Comparison of ENCODE assay signal across 29 cellular contexts in genomic region chrX:68292471-68292870, GRCh38.
DNase-seq lines count a peak whose midpoint lies in the region; ATAC-seq and TF ChIP-seq lines count a peak whose summit lies in the region.
"Had no signal": no experiment of that assay in that cellular context is flagged by ENCODE, and none has a peak within 500 bp of the region (broad histone marks: within the 10 kb centered on the region; RNA-seq: fewer than 3 reads in every experiment).

No MANE protein-coding gene starts in this region.

- DNase-seq in EL (peak; percentile 5), MG63 (peak; percentile 11), endodermal cell (peak; percentile 43), mesendoderm (peak; percentile 58), COLO829 (ENCODE audit: low spot score) (no peak), lower leg skin (ENCODE audit: low spot score in 2 of 2) (no peak), MV-4-11 (lab: John Stamatoyannopoulos, UW) (no peak)
- DNase-seq: activated CD4-positive, alpha-beta T cell treated with anti-CD3 and anti-CD28 coated beads, Interleukin-2, amount 10 ng/mL, durations not matched to agents 24 days and 14 days; activated naive CD4-positive, alpha-beta T cell; activated T-cell treated with anti-CD3 and anti-CD28 coated beads, Interleukin-2, amount 50 U/mL, for 72 hours; CD8-positive, alpha-beta T cell; DMS 273 treated with DMSO at 0.1 percent for 48 hours; erythroblast; foreskin melanocyte; H7; KG1; naive B cell; NCI-H526; SHP77 treated with DMSO at 0.1 percent for 48 hours; stimulated activated naive CD8-positive, alpha-beta T cell treated with anti-CD3 and anti-CD28 coated beads, Interleukin-15, Interleukin-2, amounts not matched to agents 100 U/mL and 50 U/mL, for 24 hours; SW 1271; T-helper 9 cell had no signal

- no peak overlapping the region for H4K8ac ChIP-seq in mesendoderm (ENCODE audit: low read depth, low read length)

- peaks cover 29% of the 10 kb centered on the region for H3K9me3 Mint-ChIP-seq in endodermal cell
- H3K9me3 Mint-ChIP-seq: activated CD4-positive, alpha-beta T cell treated with anti-CD3 and anti-CD28 coated beads, Interleukin-2, amount 10 ng/mL, durations not matched to agents 24 days and 14 days; activated T-cell treated with anti-CD3 and anti-CD28 coated beads, Interleukin-2, amount 50 U/mL, for 72 hours; CD8-positive, alpha-beta T cell; naive B cell had no signal

- H4K5ac ChIP-seq in mesendoderm (ENCODE audit: low read length) = no peak overlapping the region

- no peak overlapping the region for H3K56ac ChIP-seq in mesendoderm (ENCODE audit: low read length)

- no peak overlapping the region for H3K18ac ChIP-seq in mesendoderm (ENCODE audit: low read length)

- H3K4me3 Mint-ChIP-seq in endodermal cell = no peak overlapping the region
- H3K4me3 Mint-ChIP-seq: activated CD4-positive, alpha-beta T cell treated with anti-CD3 and anti-CD28 coated beads, Interleukin-2, amount 10 ng/mL, durations not matched to agents 24 days and 14 days; activated T-cell treated with anti-CD3 and anti-CD28 coated beads, Interleukin-2, amount 50 U/mL, for 72 hours; B cell; brain; CD8-positive, alpha-beta T cell; naive B cell had no signal

- no peaks in the 10 kb centered on the region for H3K79me2 ChIP-seq in mesendoderm (ENCODE audit: control insufficient read depth, insufficient read depth, low read length)

- intact Hi-C loops in lower leg skin (cut with DNase I; ENCODE audit: low total_unique reads) = no loop called here

- H2AK5ac ChIP-seq in mesendoderm (ENCODE audit: low read length) = no peak overlapping the region

- H3K27me3 ChIP-seq in MG63 (no peaks in the 10 kb centered on the region), endodermal cell (ENCODE audit: control insufficient read depth, insufficient read depth, low read length, poor library complexity, severe bottlenecking) (no peaks in the 10 kb centered on the region), mesendoderm (ENCODE audit: insufficient read depth, low read length, poor library complexity) (no peaks in the 10 kb centered on the region)
- H3K27me3 ChIP-seq: neutrophil, vagina had no signal

- H3K4ac ChIP-seq in mesendoderm (ENCODE audit: low read depth, low read length) = no peak overlapping the region

- H3K36me3 ChIP-seq in MG63 = no peaks in the 10 kb centered on the region
- H3K36me3 ChIP-seq in endodermal cell (ENCODE audit: control insufficient read depth, insufficient read depth, low read length) = no peaks in the 10 kb centered on the region
- H3K36me3 ChIP-seq in mesendoderm (ENCODE audit: control insufficient read depth, insufficient read depth, low read length) = no peaks in the 10 kb centered on the region
- H3K36me3 ChIP-seq: neutrophil, prostate gland, thoracic aorta, vagina had no signal

- H3K9ac ChIP-seq in endodermal cell (ENCODE audit: extremely low read depth, low read length, poor library complexity, severe bottlenecking) (no peak overlapping the region), mesendoderm (ENCODE audit: low read length) (no peak overlapping the region)

- H3K4me1 Mint-ChIP-seq in endodermal cell = no peaks in the 10 kb centered on the region
- H3K4me1 Mint-ChIP-seq: activated CD4-positive, alpha-beta T cell treated with anti-CD3 and anti-CD28 coated beads, Interleukin-2, amount 10 ng/mL, durations not matched to agents 24 days and 14 days; B cell; naive B cell had no signal

- WGBS in endodermal cell (ENCODE audit: insufficient coverage in 1 of 2, insufficient read length in 1 of 2), 2 experiments = 45 to 64% methylated on average over 2 to 3 of the region's 3 CpGs
- no CpG with 5 or more reads among the region's 3 CpGs for WGBS in mesendoderm (ENCODE audit: extremely low coverage, insufficient coverage, low lambda C conversion rate)
- WGBS in lower leg skin, 2 donors = 49 to 55% methylated on average over 3 of the region's 3 CpGs

- no peak overlapping the region for H2BK15ac ChIP-seq in mesendoderm (replicated peaks; ENCODE audit: low read depth)

- no peak for TF ChIP-seq POLR2A in lower leg skin (IDR thresholded peaks at IDR 0.05)

- no peak overlapping the region for H2BK120ac ChIP-seq in mesendoderm (ENCODE audit: low read depth, low read length)

- H3K4me2 ChIP-seq in mesendoderm (ENCODE audit: low read length) = no peak overlapping the region

- no peak overlapping the region for H2BK5ac ChIP-seq in mesendoderm (ENCODE audit: low read length)

- H3K27ac Mint-ChIP-seq in endodermal cell = no peak overlapping the region
- H3K27ac Mint-ChIP-seq: activated CD4-positive, alpha-beta T cell treated with anti-CD3 and anti-CD28 coated beads, Interleukin-2, amount 10 ng/mL, durations not matched to agents 24 days and 14 days; activated T-cell treated with anti-CD3 and anti-CD28 coated beads, Interleukin-2, amount 50 U/mL, for 72 hours; B cell; brain; CD8-positive, alpha-beta T cell; naive B cell had no signal

- H3K4me3 ChIP-seq in MG63 (no peak overlapping the region), endodermal cell (ENCODE audit: low read length) (no peak overlapping the region), mesendoderm (ENCODE audit: low read length) (no peak overlapping the region), lower leg skin (ENCODE audit: low read depth, poor library complexity, severe bottlenecking) (no peak overlapping the region)
- H3K4me3 ChIP-seq: prostate gland, thoracic aorta, vagina had no signal

- H3K27ac ChIP-seq in endodermal cell (ENCODE audit: low read depth, low read length) (no peak overlapping the region), mesendoderm (ENCODE audit: low read depth, low read length) (no peak overlapping the region)
- H3K27ac ChIP-seq: neutrophil, prostate gland, thoracic aorta, vagina had no signal

- no peaks in the 10 kb centered on the region for H3K36me3 Mint-ChIP-seq in endodermal cell (ENCODE audit: low read depth)
- H3K36me3 Mint-ChIP-seq: brain; CD8-positive, alpha-beta T cell; naive B cell had no signal

- H3K4me1 ChIP-seq in endodermal cell (ENCODE audit: control insufficient read depth, insufficient read depth, low read length) (no peaks in the 10 kb centered on the region), mesendoderm (ENCODE audit: control insufficient read depth, low read depth, low read length) (no peaks in the 10 kb centered on the region)
- H3K4me1 ChIP-seq: prostate gland, vagina had no signal

- no peak overlapping the region for H3K23ac ChIP-seq in mesendoderm (ENCODE audit: low read length)

- H3K27me3 Mint-ChIP-seq in endodermal cell (ENCODE audit: insufficient read depth) = no peaks in the 10 kb centered on the region
- H3K27me3 Mint-ChIP-seq: activated CD4-positive, alpha-beta T cell treated with anti-CD3 and anti-CD28 coated beads, Interleukin-2, amount 10 ng/mL, durations not matched to agents 24 days and 14 days; B cell; naive B cell had no signal

- no peaks in the 10 kb centered on the region for H3K9me3 ChIP-seq in MG63
- no peaks in the 10 kb centered on the region for H3K9me3 ChIP-seq in endodermal cell (ENCODE audit: control insufficient read depth, low read length)
- H3K9me3 ChIP-seq: neutrophil, prostate gland, thoracic aorta, vagina had no signal

- H3K79me1 ChIP-seq in mesendoderm (ENCODE audit: low read length) = no peaks in the 10 kb centered on the region

- ATAC-seq in GM18502 (IDR thresholded peaks at IDR 0.05; ENCODE audit: poor library complexity, unreplicated experiment) = no peak
- ATAC-seq: activated T-cell treated with anti-CD3 and anti-CD28 coated beads, Interleukin-2, amount 50 U/mL, for 72 hours; CD8-positive, alpha-beta T cell; stimulated activated naive CD8-positive, alpha-beta T cell treated with anti-CD3 and anti-CD28 coated beads, Interleukin-15, Interleukin-2, amounts not matched to agents 100 U/mL and 50 U/mL, for 24 hours had no signal

- no peak for TF ChIP-seq CTCF in endodermal cell (conservative IDR thresholded peaks at IDR 0.05)
- TF ChIP-seq CTCF in lower leg skin (IDR thresholded peaks at IDR 0.05) = no peak

Comparison
In these comparisons a context has a peak if more than half of its experiments do, and no peak if none do; other contexts are left out.
1. DNase-seq: peak in EL (single experiment), MG63 (single experiment), endodermal cell (single experiment) and mesendoderm (single experiment); none in COLO829 (single experiment), lower leg skin (0 of 2) and MV-4-11 (single experiment).